1 cellular context compared by ENCODE assay signal in the genomic region with DNA sequence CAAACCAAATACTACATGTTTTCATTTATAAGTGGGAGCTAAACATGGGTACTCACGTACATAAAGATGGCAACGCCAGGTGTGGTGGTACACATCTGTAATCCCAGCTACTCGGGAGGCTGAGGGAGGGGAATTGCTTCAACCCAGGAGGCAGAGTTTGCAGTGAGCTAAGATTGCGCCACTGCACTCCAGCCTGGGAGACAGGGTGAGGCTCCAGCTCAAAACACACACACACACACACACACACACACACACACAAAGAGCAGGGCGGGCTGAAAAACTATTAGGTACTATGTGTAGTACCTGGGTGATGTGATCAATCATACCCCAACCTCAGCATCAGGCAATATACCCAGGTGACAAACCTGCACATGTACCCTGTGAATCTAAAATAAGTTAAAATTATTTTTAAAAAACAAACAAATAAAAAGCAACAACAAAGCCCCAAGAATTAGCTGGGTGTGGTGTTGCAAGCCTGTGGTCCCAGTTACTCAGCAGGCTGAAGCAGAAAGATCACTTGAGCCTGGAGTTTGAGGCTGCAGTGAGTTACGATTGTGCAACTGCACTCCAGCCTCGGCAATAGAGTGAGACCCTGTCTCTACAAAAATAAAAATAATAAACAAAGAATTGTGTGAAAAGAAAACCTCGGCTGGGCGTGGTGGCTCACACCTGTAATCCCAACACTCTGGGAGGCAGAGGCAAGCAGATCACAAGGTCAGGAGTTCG.
TF ChIP-seq lines count a peak whose summit lies in the region.

No MANE protein-coding gene starts in this region.

TF ChIP-seq in endothelial cell of umbilical vein, 7 proteins besides CTCF, POLR2A, EP300 and RAD21:
- TF ChIP-seq POLR2AphosphoS5 (IDR thresholded peaks at IDR 0.05; ENCODE audit: insufficient read depth, low read depth, low read length) (no peak), MYC (IDR thresholded peaks at IDR 0.05; ENCODE audit: low read depth, low read length) (no peak), FOS (IDR thresholded peaks at IDR 0.05; ENCODE audit: borderline replicate concordance, insufficient read depth, low read length) (no peak), JUN (IDR thresholded peaks at IDR 0.05; ENCODE audit: borderline replicate concordance, insufficient read depth, insufficient read length, low read depth) (no peak), GATA2 (IDR thresholded peaks at IDR 0.05; ENCODE audit: insufficient read depth, insufficient read length, low read depth, low read length) (no peak), EZH2 (IDR thresholded peaks at IDR 0.05; ENCODE audit: borderline replicate concordance, low read depth, low read length, severe bottlenecking) (no peak)
- TF ChIP-seq, protein P1, sequence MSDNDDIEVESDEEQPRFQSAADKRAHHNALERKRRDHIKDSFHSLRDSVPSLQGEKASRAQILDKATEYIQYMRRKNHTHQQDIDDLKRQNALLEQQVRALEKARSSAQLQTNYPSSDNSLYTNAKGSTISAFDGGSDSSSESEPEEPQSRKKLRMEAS (IDR thresholded peaks at IDR 0.05; ENCODE audit: insufficient read depth, insufficient read length), result no peak
